Comparison of ENCODE assay signal across 8 cellular contexts in the genomic region with DNA sequence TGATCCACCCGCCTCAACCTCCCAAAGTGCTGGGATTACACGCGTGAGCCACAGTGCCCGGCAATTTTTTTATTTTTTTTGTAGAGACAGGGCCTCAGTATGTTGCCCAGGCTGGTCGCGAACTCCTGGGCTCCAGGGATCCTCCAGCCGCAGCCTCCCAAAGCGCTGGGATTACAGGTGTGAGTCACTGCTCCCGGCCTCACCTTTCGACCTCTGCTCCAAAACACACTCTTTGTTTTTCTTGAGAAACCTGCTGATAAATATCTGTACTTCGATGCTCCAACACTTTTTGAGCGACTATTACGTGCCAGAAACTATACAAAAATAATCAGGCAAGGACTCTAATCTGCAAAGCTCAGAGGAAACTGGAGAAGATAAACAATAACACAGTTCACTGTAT. TPM values are rescaled to one million over a fixed set of nuclear protein-coding genes. Genes with fewer than 3 reads are reported as not detected.
DNase-seq lines count a peak whose midpoint lies in the region; ATAC-seq and TF ChIP-seq lines count a peak whose summit lies in the region.

No MANE protein-coding gene starts in this region.

- peaks cover 24 to 33% (median 26%) of the 10 kb centered on the region in 3 donors for H3K4me1 Mint-ChIP-seq in CD8-positive, alpha-beta memory T cell
- H3K4me1 Mint-ChIP-seq in effector memory CD8-positive, alpha-beta T cell (ENCODE audit: low read depth in 2 of 2): peaks cover 18 to 19% of the 10 kb centered on the region in 2 donors
- H3K4me1 Mint-ChIP-seq in osteocyte (ENCODE audit: unreplicated experiment): peaks cover 15% of the 10 kb centered on the region

- H3F3A ChIP-seq in MM.1S (ENCODE audit: insufficient read depth, low read length): peaks cover 3% of the 10 kb centered on the region; the same call in 1 of the 2 replicates

- H3K27me3 ChIP-seq in CD8-positive, alpha-beta memory T cell (ENCODE audit: insufficient read depth, low read length, poor library complexity, severe bottlenecking): no peaks in the 10 kb centered on the region
- no peaks in the 10 kb centered on the region for H3K27me3 ChIP-seq in MM.1S (replicated peaks; ENCODE audit: insufficient read depth, low read length)

- H3K9ac ChIP-seq in MM.1S (ENCODE audit: low read length): peak overlapping the region; percentile 95; the same call in 1 of the 2 replicates

- no peaks in the 10 kb centered on the region for H3K36me3 ChIP-seq in CD8-positive, alpha-beta memory T cell (ENCODE audit: insufficient read depth, low read length)
- H3K36me3 ChIP-seq in MM.1S (replicated peaks; ENCODE audit: insufficient read depth, low read length): peaks cover 3% of the 10 kb centered on the region; the same call in 1 of the 2 replicates

- H3K27me3 Mint-ChIP-seq in CD8-positive, alpha-beta memory T cell: no peaks in the 10 kb centered on the region
- H3K27me3 Mint-ChIP-seq in effector memory CD8-positive, alpha-beta T cell: no peaks in the 10 kb centered on the region
- no peaks in the 10 kb centered on the region for H3K27me3 Mint-ChIP-seq in osteocyte (ENCODE audit: unreplicated experiment)

- peaks cover 17% of the 10 kb centered on the region for H3K4me1 ChIP-seq in CD8-positive, alpha-beta memory T cell (ENCODE audit: insufficient read depth, low read length)
- H3K4me1 ChIP-seq in MM.1S (ENCODE audit: low read length): peaks cover 3% of the 10 kb centered on the region

- no peak overlapping the region for H2AFZ ChIP-seq in MM.1S (ENCODE audit: low read length)

- peaks cover 0 to 35% (median 4%) of the 10 kb centered on the region in 3 donors for H3K36me3 Mint-ChIP-seq in CD8-positive, alpha-beta memory T cell
- peaks cover 48% of the 10 kb centered on the region for H3K36me3 Mint-ChIP-seq in effector memory CD8-positive, alpha-beta T cell (ENCODE audit: insufficient read depth)
- H3K36me3 Mint-ChIP-seq in osteocyte (ENCODE audit: unreplicated experiment): peaks cover 3% of the 10 kb centered on the region

- CTCF ChIA-PET in CD8-positive, alpha-beta memory T cell (lab: Charles Lee): interaction anchor here (2.0 kb wide), 1 partner anchor 12 kb away, joined by 22 read pairs; a partner anchor contains a TSS
- CTCF ChIA-PET in RWPE1 (lab: Yijun Ruan, JAX): interaction anchor here (0.7 kb wide), 1 partner anchor 164 kb away, joined by 3 read pairs; no protein-coding TSS in a partner anchor

- H3K4me3 ChIP-seq in CD8-positive, alpha-beta memory T cell (ENCODE audit: low read length): peak overlapping the region; percentile 91
- peak overlapping the region; percentile 99 for H3K4me3 ChIP-seq in MM.1S (ENCODE audit: low read length)

- no peak for TF ChIP-seq CTCF in MM.1S (IDR thresholded peaks at IDR 0.05; ENCODE audit: low read length)
- no peak for TF ChIP-seq CTCF in osteocyte (IDR thresholded peaks at IDR 0.05)
- no peak for TF ChIP-seq CTCF in RWPE1 (conservative IDR thresholded peaks at IDR 0.05; ENCODE audit: low read depth)

- peaks cover 51% of the 10 kb centered on the region for H3K79me2 ChIP-seq in MM.1S (ENCODE audit: low read length)

- ATAC-seq in effector memory CD8-positive, alpha-beta T cell (replicated peaks): no peak

- H3K4me2 ChIP-seq in MM.1S (ENCODE audit: low read depth, low read length): peak overlapping the region; percentile 86

- H3K4me3 Mint-ChIP-seq in CD8-positive, alpha-beta memory T cell: peak overlapping the region; percentile 20 to 98 (median 94)
- peak overlapping the region; percentile 97 to 98 for H3K4me3 Mint-ChIP-seq in effector memory CD8-positive, alpha-beta T cell
- peak overlapping the region; percentile 95 for H3K4me3 Mint-ChIP-seq in osteocyte (ENCODE audit: unreplicated experiment)

- no peaks in the 10 kb centered on the region for H4K20me1 ChIP-seq in MM.1S (ENCODE audit: insufficient read depth, low read length)

- peak overlapping the region; percentile 87 for H3K27ac ChIP-seq in CD8-positive, alpha-beta memory T cell (ENCODE audit: low read depth, low read length)
- H3K27ac ChIP-seq in MM.1S (ENCODE audit: low read length): no peak overlapping the region
- H3K27ac ChIP-seq in RWPE1: no peak overlapping the region

- H3K9me3 ChIP-seq in CD8-positive, alpha-beta memory T cell (ENCODE audit: low read length): no peaks in the 10 kb centered on the region
- H3K9me3 ChIP-seq in MM.1S (replicated peaks; ENCODE audit: insufficient read depth, low read length): no peaks in the 10 kb centered on the region

- no peak for DNase-seq in CD8-positive, alpha-beta memory T cell
- DNase-seq in MM.1S (no peak), osteocyte (ENCODE audit: extremely low spot score, unreplicated experiment) (no peak), RWPE1 (ENCODE audit: low spot score) (no peak), CD1c-positive myeloid dendritic cell (ENCODE audit: extremely low spot score) (no peak), NCI-H1694 (lab: John Stamatoyannopoulos, UW) (no peak)
- DNase-seq in effector memory CD8-positive, alpha-beta T cell: no peak
- DNase-seq in stimulated activated CD4-positive, alpha-beta T cell treated with anti-CD3 and anti-CD28 coated beads, Interleukin-4, amount 100 ng/mL, for 1 hour: no peak

- H3K9me3 Mint-ChIP-seq in CD8-positive, alpha-beta memory T cell: no peaks in the 10 kb centered on the region
- H3K9me3 Mint-ChIP-seq in effector memory CD8-positive, alpha-beta T cell: no peaks in the 10 kb centered on the region
- no peaks in the 10 kb centered on the region for H3K9me3 Mint-ChIP-seq in osteocyte (ENCODE audit: unreplicated experiment)

- no peaks in the 10 kb centered on the region for H3K9me2 ChIP-seq in MM.1S (replicated peaks; ENCODE audit: insufficient read depth, low read length)

- peak overlapping the region in 7 of 8 donors; percentile 36 to 99 (median 96) for H3K27ac Mint-ChIP-seq in CD8-positive, alpha-beta memory T cell
- H3K27ac Mint-ChIP-seq in effector memory CD8-positive, alpha-beta T cell: peak overlapping the region; percentile 98 to 99
- no peak overlapping the region for H3K27ac Mint-ChIP-seq in osteocyte (ENCODE audit: unreplicated experiment)

- POLR2A ChIA-PET in CD8-positive, alpha-beta memory T cell (lab: Charles Lee): interaction anchor here (1.0 to 3.4 kb wide), 3 partner anchors 12 to 48 kb away, joined by 3 to 84 read pairs (median 6); a partner anchor contains a TSS
- POLR2A ChIA-PET in RWPE1 (lab: Yijun Ruan, JAX; ENCODE audit: low non-redundant PET): interaction anchor here (0.6 kb wide), 1 partner anchor 107 kb away, joined by 5 read pairs; no protein-coding TSS in a partner anchor

RNA-seq across cellular contexts. Expression of a gene that starts 1.0 kb away (rescaled TPM):
- total RNA-seq in CD8-positive, alpha-beta memory T cell: 10 to 100 TPM; 85.1 to 87.3 TPM
- 22.0 TPM for polyA plus RNA-seq in CD8-positive, alpha-beta memory T cell
- total RNA-seq in osteocyte: 45.9 and 48.0 TPM in 2 replicates

RNA-seq across cellular contexts. Expression of a gene that starts 11.2 kb away (rescaled TPM):
- 10 to 100 TPM; 86.9 to 91.8 TPM for total RNA-seq in CD8-positive, alpha-beta memory T cell
- polyA plus RNA-seq in CD8-positive, alpha-beta memory T cell: 5.6 TPM
- total RNA-seq in osteocyte: 57.4 and 59.0 TPM in 2 replicates

RNA-seq across cellular contexts. Expression of a gene that starts 48.6 kb away (rescaled TPM):
- total RNA-seq in CD8-positive, alpha-beta memory T cell: 10 to 100 TPM; 20.9 to 21.4 TPM
- polyA plus RNA-seq in CD8-positive, alpha-beta memory T cell: 4.4 TPM
- total RNA-seq in osteocyte: 28.0 TPM in 2 replicates
